In genomic region chr6:27893836-27894807, GRCh38 we compare ENCODE assay signal across 8 cellular contexts. TPM values are rescaled to one million over a fixed set of nuclear protein-coding genes. Genes with fewer than 3 reads are reported as not detected.
A peak's percentile ranks its signal among the peaks of the same experiment; 100 is the strongest.
DNase-seq lines count a peak whose midpoint lies in the region; ATAC-seq and TF ChIP-seq lines count a peak whose summit lies in the region.

No MANE protein-coding gene starts in this region.

- DNase-seq in DMS53 treated with DMSO at 0.1 percent for 48 hours (lab: John Stamatoyannopoulos, UW; ENCODE audit: unreplicated experiment) (peak; percentile 94), LoVo (ENCODE audit: low spot score) (peak; percentile 94), RKO (ENCODE audit: low spot score) (peak; percentile 97), activated gamma-delta T cell (lab: John Stamatoyannopoulos, UW) (peak; percentile 11), foreskin fibroblast (peak; percentile 94 to 97), substantia nigra (lab: John Stamatoyannopoulos, UW) (peak in 46 of 49 donors; percentile 6 to 85 (median 70))

- no peaks in the 10 kb centered on the region for H3K9me3 ChIP-seq in neural cell (ENCODE audit: low read length)

- no peak for ATAC-seq in GM19328 (IDR thresholded peaks at IDR 0.05; ENCODE audit: unreplicated experiment)

- TF ChIP-seq RAD21 in neural cell (conservative IDR thresholded peaks at IDR 0.05) = peak; percentile 10

- peak overlapping the region; percentile 69 for H3K9ac ChIP-seq in neural cell (ENCODE audit: low read length)

- H3K4me3 ChIP-seq in foreskin fibroblast (ENCODE audit: low read depth in 1 of 2, low read length in 2 of 2) = peak overlapping the region; percentile 90 to 91
- peak overlapping the region; percentile 81 for H3K4me3 ChIP-seq in neural cell (ENCODE audit: low read length)

- H4K20me1 ChIP-seq in neural cell (ENCODE audit: insufficient read depth) = peaks cover 3% of the 10 kb centered on the region

- no peak for TF ChIP-seq EP300 in neural cell (conservative IDR thresholded peaks at IDR 0.05; ENCODE audit: poor library complexity, severe bottlenecking)

- H3K4me2 ChIP-seq in neural cell (ENCODE audit: low read length) = peak overlapping the region; percentile 76

- H3K79me2 ChIP-seq in neural cell (replicated peaks; ENCODE audit: insufficient read depth, low read length) = no peaks in the 10 kb centered on the region

- no peaks in the 10 kb centered on the region for H3K27me3 ChIP-seq in neural cell (ENCODE audit: insufficient read depth, low read depth, low read length)

- H3K27ac ChIP-seq in neural cell (ENCODE audit: low read length) (peak overlapping the region; percentile 76), substantia nigra (ENCODE audit: low read depth, low read length, poor library complexity, severe bottlenecking) (peak overlapping the region; percentile 60)

- H3F3A ChIP-seq in neural cell (ENCODE audit: insufficient read depth, low read length, poor library complexity, severe bottlenecking) = peaks cover 16% of the 10 kb centered on the region

- TF ChIP-seq CTCF in foreskin fibroblast (IDR thresholded peaks at IDR 0.05; ENCODE audit: low read depth, low read length) (no peak), neural cell (IDR thresholded peaks at IDR 0.05; ENCODE audit: poor library complexity, severe bottlenecking) (no peak)

- H3K9me2 ChIP-seq in neural cell (ENCODE audit: insufficient read depth, low read length) = no peaks in the 10 kb centered on the region

- H2AFZ ChIP-seq in neural cell (ENCODE audit: low read depth, low read length) = peak overlapping the region; percentile 43

- H3K36me3 ChIP-seq in neural cell (ENCODE audit: insufficient read depth, low read length) = no peaks in the 10 kb centered on the region

TF ChIP-seq in neural cell, 6 proteins besides CTCF, POLR2A, EP300 and RAD21:
- TF ChIP-seq MXI1 (conservative IDR thresholded peaks at IDR 0.05; ENCODE audit: poor library complexity, severe bottlenecking) (peak; percentile 86), REST (IDR thresholded peaks at IDR 0.05; ENCODE audit: borderline replicate concordance) (no peak), SMC3 (conservative IDR thresholded peaks at IDR 0.05; ENCODE audit: poor library complexity) (peak; percentile 22), EZH2 (IDR thresholded peaks at IDR 0.05; ENCODE audit: borderline replicate concordance, insufficient read depth, low read length, poor library complexity, severe bottlenecking) (no peak), POLR2AphosphoS5 (IDR thresholded peaks at IDR 0.05) (peak; percentile 55)
TF ChIP-seq in neural cell: peak in this region for 3.

RNA-seq across cellular contexts. Expression of gene OR2B2, which starts 18.1 kb away (rescaled TPM):
- not detected in 2 replicates for polyA plus RNA-seq in neural cell
- polyA minus RNA-seq in neural cell = not detected in 2 replicates

Comparison
In these comparisons a context has a peak if more than half of its experiments do, and no peak if none do; other contexts are left out.
1. DNase-seq: peak in every context shown above with its lines; median percentile 97 in RKO; 96 in foreskin fibroblast; 94 in DMS53 treated with DMSO at 0.1 percent for 48 hours; 94 in LoVo; 70 in substantia nigra; 11 in activated gamma-delta T cell.